ENCODE assay signal across 1 cellular context in genomic region chr1:215001419-215002021, GRCh38.
TF ChIP-seq lines count a peak whose summit lies in the region.

No MANE protein-coding gene starts in this region.

TF ChIP-seq in WTC11, 78 proteins besides CTCF, POLR2A, EP300 and RAD21 (continued from another document):
- TF ChIP-seq IRF1 (CRISPR knock-in tag; IDR thresholded peaks at IDR 0.05) (no peak), MLX (CRISPR knock-in tag; IDR thresholded peaks at IDR 0.05) (no peak), USF1 (CRISPR knock-in tag; IDR thresholded peaks at IDR 0.05) (no peak), ZNF423 (CRISPR knock-in tag; IDR thresholded peaks at IDR 0.05) (no peak), NR3C1 (CRISPR knock-in tag; conservative IDR thresholded peaks at IDR 0.05; ENCODE audit: low read depth) (no peak), ZNF317 (CRISPR knock-in tag; IDR thresholded peaks at IDR 0.05; ENCODE audit: borderline replicate concordance, low read depth) (no peak), IRF2 (CRISPR knock-in tag; IDR thresholded peaks at IDR 0.05; ENCODE audit: borderline replicate concordance, low read depth) (no peak), KAT7 (CRISPR knock-in tag; IDR thresholded peaks at IDR 0.05; ENCODE audit: borderline replicate concordance) (no peak), ZNF263 (CRISPR knock-in tag; IDR thresholded peaks at IDR 0.05; ENCODE audit: low read depth) (no peak), JUN (CRISPR knock-in tag; IDR thresholded peaks at IDR 0.05) (no peak), ETV6 (CRISPR knock-in tag; IDR thresholded peaks at IDR 0.05) (no peak)
